ENCODE assay signal across 1 cellular context in genomic region chr3:193980326-193980725, GRCh38.
TF ChIP-seq lines count a peak whose summit lies in the region.

No MANE protein-coding gene starts in this region.

TF ChIP-seq in K562, 482 proteins besides CTCF, POLR2A, EP300 and RAD21 (continued from another document):
- TF ChIP-seq THRB (CRISPR knock-in tag; conservative IDR thresholded peaks at IDR 0.05) = no peak
- TF ChIP-seq PHTF2 (CRISPR knock-in tag; IDR thresholded peaks at IDR 0.05) = no peak
- no peak for TF ChIP-seq MYBL2 (IDR thresholded peaks at IDR 0.05; ENCODE audit: low read depth)
- no peak for TF ChIP-seq MYBL2 (CRISPR knock-in tag; IDR thresholded peaks at IDR 0.05; ENCODE audit: borderline replicate concordance)
- TF ChIP-seq XRCC3 (IDR thresholded peaks at IDR 0.05) = no peak
- no peak for TF ChIP-seq HMGXB4 (CRISPR knock-in tag; IDR thresholded peaks at IDR 0.05)
- no peak for TF ChIP-seq MAFF (IDR thresholded peaks at IDR 0.05; ENCODE audit: low read length)
- TF ChIP-seq IRF9 (tag; IDR thresholded peaks at IDR 0.05) = no peak
TF ChIP-seq in K562: peak in this region for 0.
